ENCODE assay signal across 25 cellular contexts in genomic region chr2:96243843-96244242, GRCh38.
"Had no signal": no experiment of that assay in that cellular context is flagged by ENCODE, and none has a peak within 500 bp of the region (broad histone marks: within the 10 kb centered on the region; RNA-seq: fewer than 3 reads in every experiment).

No MANE protein-coding gene starts in this region.

- H3K4me3 Mint-ChIP-seq: activated CD4-positive, alpha-beta memory T cell treated with anti-CD3 and anti-CD28 coated beads, Interleukin-2, amount 10 ng/mL, durations not matched to agents 7 days and 5 days; activated naive CD4-positive, alpha-beta T cell treated with anti-CD3 and anti-CD28 coated beads, Interleukin-2, amount 50 U/mL, for 24 hours; T-helper 1 cell treated with Interleukin-12 subunit alpha and Interleukin-12 subunit beta and Interleukin-4 antibody, amounts not matched to agents 30 μg/mL and 1 μg/mL, for 36 hours; WTC11 had no signal

- H3K27me3 ChIP-seq: breast epithelium, MG63, Peyer's patch, SJSA1 had no signal

- H3K36me3 ChIP-seq: breast epithelium, MG63, Peyer's patch, SJSA1 had no signal

- H3K27ac ChIP-seq: breast epithelium, KMS-11, Peyer's patch, SJSA1 had no signal

- H3K27ac Mint-ChIP-seq: activated naive CD4-positive, alpha-beta T cell treated with anti-CD3 and anti-CD28 coated beads, Interleukin-2, amount 50 U/mL, for 24 hours had no signal

- H3K36me3 Mint-ChIP-seq: activated naive CD4-positive, alpha-beta T cell treated with anti-CD3 and anti-CD28 coated beads, Interleukin-2, amount 50 U/mL, for 24 hours; WTC11 had no signal

- H3K4me1 ChIP-seq: breast epithelium had no signal

- DNase-seq: activated CD4-positive, alpha-beta memory T cell treated with anti-CD3 and anti-CD28 coated beads, Interleukin-2, amount 10 ng/mL, durations not matched to agents 7 days and 5 days; activated CD4-positive, alpha-beta T cell treated with anti-CD3 and anti-CD28 coated beads, Interleukin-2, amount 50 U/mL, for 1 hour; activated effector memory CD4-positive, alpha-beta T cell treated with Interleukin-2 at 50 U/mL for 16 hours; activated naive CD4-positive, alpha-beta T cell; aorta; caudate nucleus; MG63; NCI-H1105 treated with DMSO at 0.1 percent for 48 hours; NCI-H1436 treated with DMSO at 0.1 percent for 48 hours; NCI-H187; NCI-H2081 treated with DMSO at 0.1 percent for 48 hours; NCI-H226; NCI-H526; NCI-H774; Peyer's patch; SHP77; T-helper 9 cell had no signal

- H3K9ac ChIP-seq: KMS-11 had no signal

- ATAC-seq: SK-N-SH treated with all-trans-retinoic acid at 6 μM for 48 hours, WTC11 had no signal

- H3K4me3 ChIP-seq: breast epithelium, MG63, Peyer's patch, SJSA1 had no signal

- H3K9me3 Mint-ChIP-seq: activated naive CD4-positive, alpha-beta T cell treated with anti-CD3 and anti-CD28 coated beads, Interleukin-2, amount 50 U/mL, for 24 hours; IgD-negative memory B cell; WTC11 had no signal

- H3K9me3 ChIP-seq: breast epithelium, Peyer's patch, SJSA1 had no signal

- H3K27me3 Mint-ChIP-seq: activated CD4-positive, alpha-beta memory T cell treated with anti-CD3 and anti-CD28 coated beads, Interleukin-2, amount 10 ng/mL, durations not matched to agents 7 days and 5 days; activated naive CD4-positive, alpha-beta T cell treated with anti-CD3 and anti-CD28 coated beads, Interleukin-2, amount 50 U/mL, for 24 hours; IgD-negative memory B cell had no signal

- H3K4me2 ChIP-seq: KMS-11 had no signal
